In the genomic region with DNA sequence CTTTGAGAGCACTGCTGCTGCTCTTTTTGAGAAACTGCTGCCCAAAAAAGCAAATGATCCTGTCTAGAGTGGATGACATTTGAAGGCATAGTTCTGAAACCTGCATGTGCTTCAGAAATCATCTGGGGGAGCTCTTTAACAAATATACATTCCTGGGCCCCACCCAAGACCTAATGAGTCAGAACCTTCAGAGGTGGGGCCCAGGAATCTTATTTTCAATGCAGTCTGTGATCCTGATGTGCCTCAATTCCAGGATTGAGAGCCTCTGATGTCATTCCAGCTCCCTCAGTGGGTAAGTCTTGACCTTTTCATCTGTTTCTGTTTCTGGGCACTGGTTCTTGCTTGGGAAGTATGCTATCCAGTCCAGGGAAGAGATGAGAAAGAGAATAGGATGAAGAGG, we compare ENCODE assay signal across 14 cellular contexts. TPM values are rescaled to one million over a fixed set of nuclear protein-coding genes. Genes with fewer than 3 reads are reported as not detected.
A peak's percentile ranks its signal among the peaks of the same experiment; 100 is the strongest.
DNase-seq lines count a peak whose midpoint lies in the region; ATAC-seq, FAIRE-seq and TF ChIP-seq lines count a peak whose summit lies in the region.
"Had no signal": no experiment of that assay in that cellular context is flagged by ENCODE, and none has a peak within 500 bp of the region (broad histone marks: within the 10 kb centered on the region; RNA-seq: fewer than 3 reads in every experiment).

No MANE protein-coding gene starts in this region.

- no peak for TF ChIP-seq POLR2A in GM18505 (IDR thresholded peaks at IDR 0.05; ENCODE audit: borderline replicate concordance, extremely low read depth, insufficient read depth, insufficient read length)

- ATAC-seq in HG03565 (IDR thresholded peaks at IDR 0.05; ENCODE audit: unreplicated experiment) (no peak), GM21576 (IDR thresholded peaks at IDR 0.05; ENCODE audit: unreplicated experiment) (no peak), GM18505 (IDR thresholded peaks at IDR 0.05; ENCODE audit: unreplicated experiment) (no peak)

- H3K4me1 ChIP-seq in small intestine (ENCODE audit: control insufficient read depth in 2 of 2, insufficient read depth in 1 of 2, low read depth in 1 of 2, low read length in 1 of 2): no peaks in the 10 kb centered on the region
- H3K4me1 ChIP-seq: upper lobe of left lung had no signal

- TF ChIP-seq CTCF in fibroblast of mammary gland (conservative IDR thresholded peaks at IDR 0.05; ENCODE audit: control insufficient read depth, insufficient read depth, low read depth, low read length): no peak

- H3K27ac ChIP-seq in small intestine (ENCODE audit: low read depth in 1 of 2, low read length in 1 of 2): no peak overlapping the region
- H3K27ac ChIP-seq: cardiac muscle cell, upper lobe of left lung had no signal

- H3K4me3 ChIP-seq in fibroblast of mammary gland (ENCODE audit: control insufficient read depth, low read depth, low read length) (no peak overlapping the region), small intestine (ENCODE audit: low read depth in 1 of 2, low read length in 2 of 2) (no peak overlapping the region)
- H3K4me3 ChIP-seq: cardiac muscle cell, upper lobe of left lung had no signal

- peak; percentile 71 for DNase-seq in GM03348 (ENCODE audit: low spot score)
- peak; percentile 41 for DNase-seq in RCC 7860 (ENCODE audit: low spot score)
- peak; percentile 76 for DNase-seq in fibroblast of mammary gland (ENCODE audit: low read depth)
- DNase-seq in small intestine: peak; percentile 75
- DNase-seq in Ammon's horn (ENCODE audit: low spot score): no peak
- DNase-seq: DMS79 treated with DMSO at 0.1 percent for 48 hours, glutamatergic neuron, NCI-H2107, upper lobe of left lung had no signal

- H3K36me3 ChIP-seq in small intestine (ENCODE audit: control insufficient read depth in 2 of 2, insufficient read depth in 2 of 2, low read length in 2 of 2): peaks cover 0 to 2% of the 10 kb centered on the region in 2 donors
- H3K36me3 ChIP-seq: cardiac muscle cell had no signal

- no peaks in the 10 kb centered on the region for H3K9me3 ChIP-seq in small intestine (ENCODE audit: control insufficient read depth, low read depth)
- H3K9me3 ChIP-seq: upper lobe of left lung had no signal

- no peaks in the 10 kb centered on the region for H3K27me3 ChIP-seq in small intestine (ENCODE audit: control insufficient read depth in 2 of 2, insufficient read depth in 2 of 2, low read length in 2 of 2)
- H3K27me3 ChIP-seq: cardiac muscle cell, upper lobe of left lung had no signal

- FAIRE-seq in RCC 7860 (lab: Jason Lieb, UNC): no peak
- FAIRE-seq in small intestine (lab: Jason Lieb, UNC): no peak

RNA-seq across cellular contexts. Expression of a gene that starts 42.3 kb away (rescaled TPM):
- 10 to 100 TPM in 2 of 3 donors, 1 to 10 TPM in 1; 10.0 to 18.1 (median 11.9) TPM for polyA plus RNA-seq in small intestine
- polyA plus RNA-seq: cardiac muscle cell, IgD-negative memory B cell had no signal

RNA-seq across cellular contexts. Expression of a gene that starts 59.4 kb away (rescaled TPM):
- polyA plus RNA-seq in small intestine: 10 to 100 TPM; 16.8 to 18.1 (median 17.1) TPM
